8 cellular contexts compared by ENCODE assay signal in the genomic region with DNA sequence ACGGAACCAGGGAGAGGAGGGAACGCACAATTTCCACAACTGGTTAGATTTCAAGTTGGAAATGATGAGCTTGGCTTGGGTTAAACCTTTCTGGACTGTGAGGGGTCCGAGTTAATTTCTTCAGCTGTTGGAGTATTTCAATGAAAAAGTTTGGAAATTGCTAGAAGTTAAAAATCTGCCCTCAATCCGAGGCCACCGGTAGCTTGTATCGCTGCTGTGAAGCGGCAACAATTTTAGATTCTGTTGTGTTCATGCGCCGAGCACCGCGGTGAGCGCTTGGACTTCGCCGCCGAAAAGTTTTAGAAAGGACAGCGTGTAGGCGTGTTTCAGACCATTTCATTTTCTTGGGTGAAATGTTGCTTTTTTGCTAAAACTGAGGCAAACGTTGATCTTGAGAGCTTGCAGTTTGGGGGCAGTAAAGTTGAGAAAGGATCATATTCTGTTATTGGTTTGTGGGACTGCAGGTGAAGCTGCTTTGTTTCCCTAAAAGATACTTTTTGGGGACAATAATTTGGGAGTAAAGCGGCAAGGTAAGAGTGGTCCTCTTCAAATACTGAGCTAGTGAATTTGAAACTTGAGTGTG. TPM values are rescaled to one million over a fixed set of nuclear protein-coding genes. Genes with fewer than 3 reads are reported as not detected.
DNase-seq lines count a peak whose midpoint lies in the region; ATAC-seq and TF ChIP-seq lines count a peak whose summit lies in the region.

No MANE protein-coding gene starts in this region.

- DNase-seq in Calu3: peak; percentile 28
- DNase-seq in NAMALWA (ENCODE audit: low spot score): peak; percentile 70
- DNase-seq in adipocyte (ENCODE audit: low read depth): peak; percentile 77
- peak; percentile 21 to 67 (median 66) for DNase-seq in right cardiac atrium
- DNase-seq in progenitor cell of endocrine pancreas (ENCODE audit: low spot score, unreplicated experiment): no peak

- H3K36me3 Mint-ChIP-seq in Calu3 (ENCODE audit: insufficient read depth, unreplicated experiment) (peaks cover 21% of the 10 kb centered on the region), progenitor cell of endocrine pancreas (ENCODE audit: insufficient read depth) (no peaks in the 10 kb centered on the region)

- peak overlapping the region; percentile 76 for H3K4me3 Mint-ChIP-seq in Calu3 (ENCODE audit: low read depth, unreplicated experiment)
- H3K4me3 Mint-ChIP-seq in progenitor cell of endocrine pancreas (ENCODE audit: low read depth): peak overlapping the region; percentile 86

- intact Hi-C loops in Calu3 (cut with micrococcal nuclease; ENCODE audit: unreplicated experiment) (no loop called here), right cardiac atrium (cut with DNase I) (loop anchor here in 1 of 4 donors (10.0 kb wide), 1 partner anchor 61 kb away; a partner anchor contains a TSS)

- ATAC-seq in GM19467 (IDR thresholded peaks at IDR 0.05; ENCODE audit: unreplicated experiment): peak; percentile 9
- peak in 1 of 2 donors; percentile 26 for ATAC-seq in right cardiac atrium
- ATAC-seq in HG02763 (IDR thresholded peaks at IDR 0.05; ENCODE audit: unreplicated experiment): no peak
- ATAC-seq in HG02623 (IDR thresholded peaks at IDR 0.05; ENCODE audit: unreplicated experiment): no peak

- TF ChIP-seq CTCF in Calu3 (IDR thresholded peaks at IDR 0.05; ENCODE audit: unreplicated experiment): no peak
- TF ChIP-seq CTCF in progenitor cell of endocrine pancreas (IDR thresholded peaks at IDR 0.05; ENCODE audit: unreplicated experiment): no peak

- CTCF ChIA-PET in Calu3 (lab: Charles Lee): interaction anchor here (0.7 to 2.4 kb wide), 4 partner anchors 11 to 505 kb away, joined by 3 to 8 read pairs (median 4); no protein-coding TSS in a partner anchor

- H3K36me3 ChIP-seq in adipocyte (ENCODE audit: control insufficient read depth, insufficient read depth, low read length, severe bottlenecking): peaks cover 3% of the 10 kb centered on the region

- peaks cover 23% of the 10 kb centered on the region for H3K4me1 Mint-ChIP-seq in Calu3 (ENCODE audit: low read depth, unreplicated experiment)
- peaks cover 18% of the 10 kb centered on the region for H3K4me1 Mint-ChIP-seq in progenitor cell of endocrine pancreas (ENCODE audit: low read depth)

- no peaks in the 10 kb centered on the region for H3K9me3 ChIP-seq in adipocyte (ENCODE audit: control insufficient read depth, low read length)
- no peaks in the 10 kb centered on the region for H3K9me3 ChIP-seq in right cardiac atrium (ENCODE audit: control insufficient read depth, low read length)

- H3K4me1 ChIP-seq in adipocyte (ENCODE audit: control insufficient read depth, insufficient read depth, low read length) (peaks cover 25% of the 10 kb centered on the region), right cardiac atrium (ENCODE audit: control insufficient read depth, insufficient read depth, low read length) (peaks cover 7% of the 10 kb centered on the region)

- BruUV-seq in Calu3 (replicated peaks; lab: Mats Ljungman, UMichigan): TSS peak; percentile 68

- peak overlapping the region; percentile 77 for H3K27ac ChIP-seq in right cardiac atrium (ENCODE audit: low read length)

- H3K9me3 Mint-ChIP-seq in Calu3 (ENCODE audit: low read depth, unreplicated experiment) (no peaks in the 10 kb centered on the region), progenitor cell of endocrine pancreas (ENCODE audit: low read depth) (no peaks in the 10 kb centered on the region)

- H3K4me3 ChIP-seq in adipocyte (ENCODE audit: low read length): peak overlapping the region; percentile 84
- peak overlapping the region; percentile 60 for H3K4me3 ChIP-seq in right cardiac atrium (ENCODE audit: low read length)

- no peaks in the 10 kb centered on the region for H3K27me3 Mint-ChIP-seq in Calu3 (ENCODE audit: unreplicated experiment)
- no peaks in the 10 kb centered on the region for H3K27me3 Mint-ChIP-seq in progenitor cell of endocrine pancreas

- H3K27ac Mint-ChIP-seq in Calu3 (ENCODE audit: unreplicated experiment) (peak overlapping the region; percentile 59), progenitor cell of endocrine pancreas (peak overlapping the region; percentile 95)

- WGBS in right cardiac atrium: under 1% methylated on average over 19 of the region's 19 CpGs

- H3K9ac ChIP-seq in adipocyte (ENCODE audit: low read length): peak overlapping the region; percentile 98

- H3K27me3 ChIP-seq in adipocyte (replicated peaks; ENCODE audit: control insufficient read depth, insufficient read depth, low read length) (no peaks in the 10 kb centered on the region), right cardiac atrium (ENCODE audit: control insufficient read depth, insufficient read depth) (no peaks in the 10 kb centered on the region)

RNA-seq across cellular contexts. Expression of a gene that starts 0.9 kb away (rescaled TPM):
- 75.0 and 75.7 TPM in 2 replicates for total RNA-seq in Calu3 (2022)
- 10 to 100 TPM; 45.3 to 52.9 (median 49.3) TPM for total RNA-seq in right cardiac atrium
- 38.0 TPM for polyA plus RNA-seq in right cardiac atrium
- total RNA-seq in progenitor cell of endocrine pancreas: 86.4 and 87.2 TPM in 2 replicates

RNA-seq across cellular contexts. Expression of a gene that starts 11.3 kb away (rescaled TPM):
- total RNA-seq in Calu3 (2022) (not detected in 2 replicates), right cardiac atrium (not detected), progenitor cell of endocrine pancreas (not detected in 2 replicates)
- not detected for polyA plus RNA-seq in right cardiac atrium
